In the genomic region with DNA sequence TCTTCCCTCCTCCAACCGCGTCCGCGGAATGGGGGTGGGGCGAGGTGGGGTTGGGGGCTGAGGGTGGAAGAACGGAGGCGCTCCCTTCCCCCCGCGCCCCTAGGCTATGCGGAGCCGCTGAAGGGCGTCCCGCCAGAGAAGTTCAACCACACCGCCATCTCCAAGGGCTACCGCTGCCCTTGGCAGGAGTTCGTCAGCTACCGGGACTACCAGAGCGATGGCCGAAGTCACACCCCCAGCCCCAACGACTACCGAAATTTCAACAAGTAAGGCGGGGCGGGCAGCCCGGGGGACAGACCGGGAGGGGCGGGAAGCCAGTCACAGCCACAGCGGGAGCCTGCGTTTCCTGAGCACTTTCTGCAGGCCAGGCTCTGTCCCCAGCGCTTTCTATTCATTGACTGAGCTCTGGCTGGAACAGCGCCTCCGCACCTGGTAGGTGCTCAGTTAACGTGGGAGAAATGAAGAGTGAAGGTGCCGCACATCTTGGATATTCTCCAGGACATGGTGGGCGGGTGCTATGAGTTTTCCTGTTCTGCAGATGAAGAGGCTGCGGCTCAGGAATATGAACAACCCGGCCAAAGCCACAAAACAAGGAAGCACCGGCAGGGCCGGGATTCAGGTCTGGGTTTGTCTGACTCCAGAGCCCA, we compare ENCODE assay signal across 1 cellular context.
TF ChIP-seq lines count a peak whose summit lies in the region.

No MANE protein-coding gene starts in this region.

TF ChIP-seq in GM12878, 131 proteins besides CTCF, POLR2A, EP300 and RAD21:
- TF ChIP-seq NRF1 (conservative IDR thresholded peaks at IDR 0.05; ENCODE audit: low read depth, low read length) (no peak), ZNF622 (IDR thresholded peaks at IDR 0.05) (no peak), MYB (IDR thresholded peaks at IDR 0.05; ENCODE audit: borderline replicate concordance, low read depth, low read length) (no peak), SP1 (IDR thresholded peaks at IDR 0.05; ENCODE audit: low read depth, low read length) (no peak), FOXM1 (IDR thresholded peaks at IDR 0.05; ENCODE audit: low read depth, low read length) (no peak), CBX5 (IDR thresholded peaks at IDR 0.05; ENCODE audit: low read depth) (no peak), MXI1 (IDR thresholded peaks at IDR 0.05; ENCODE audit: low read depth, low read length) (no peak)
- TF ChIP-seq, protein P1, sequence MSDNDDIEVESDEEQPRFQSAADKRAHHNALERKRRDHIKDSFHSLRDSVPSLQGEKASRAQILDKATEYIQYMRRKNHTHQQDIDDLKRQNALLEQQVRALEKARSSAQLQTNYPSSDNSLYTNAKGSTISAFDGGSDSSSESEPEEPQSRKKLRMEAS (IDR thresholded peaks at IDR 0.05; ENCODE audit: low read depth, low read length): no peak
- TF ChIP-seq, protein P2, sequence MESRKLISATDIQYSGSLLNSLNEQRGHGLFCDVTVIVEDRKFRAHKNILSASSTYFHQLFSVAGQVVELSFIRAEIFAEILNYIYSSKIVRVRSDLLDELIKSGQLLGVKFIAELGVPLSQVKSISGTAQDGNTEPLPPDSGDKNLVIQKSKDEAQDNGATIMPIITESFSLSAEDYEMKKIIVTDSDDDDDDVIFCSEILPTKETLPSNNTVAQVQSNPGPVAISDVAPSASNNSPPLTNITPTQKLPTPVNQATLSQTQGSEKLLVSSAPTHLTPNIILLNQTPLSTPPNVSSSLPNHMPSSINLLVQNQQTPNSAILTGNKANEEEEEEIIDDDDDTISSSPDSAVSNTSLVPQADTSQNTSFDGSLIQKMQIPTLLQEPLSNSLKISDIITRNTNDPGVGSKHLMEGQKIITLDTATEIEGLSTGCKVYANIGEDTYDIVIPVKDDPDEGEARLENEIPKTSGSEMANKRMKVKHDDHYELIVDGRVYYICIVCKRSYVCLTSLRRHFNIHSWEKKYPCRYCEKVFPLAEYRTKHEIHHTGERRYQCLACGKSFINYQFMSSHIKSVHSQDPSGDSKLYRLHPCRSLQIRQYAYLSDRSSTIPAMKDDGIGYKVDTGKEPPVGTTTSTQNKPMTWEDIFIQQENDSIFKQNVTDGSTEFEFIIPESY (IDR thresholded peaks at IDR 0.05): no peak
- TF ChIP-seq, protein P3, sequence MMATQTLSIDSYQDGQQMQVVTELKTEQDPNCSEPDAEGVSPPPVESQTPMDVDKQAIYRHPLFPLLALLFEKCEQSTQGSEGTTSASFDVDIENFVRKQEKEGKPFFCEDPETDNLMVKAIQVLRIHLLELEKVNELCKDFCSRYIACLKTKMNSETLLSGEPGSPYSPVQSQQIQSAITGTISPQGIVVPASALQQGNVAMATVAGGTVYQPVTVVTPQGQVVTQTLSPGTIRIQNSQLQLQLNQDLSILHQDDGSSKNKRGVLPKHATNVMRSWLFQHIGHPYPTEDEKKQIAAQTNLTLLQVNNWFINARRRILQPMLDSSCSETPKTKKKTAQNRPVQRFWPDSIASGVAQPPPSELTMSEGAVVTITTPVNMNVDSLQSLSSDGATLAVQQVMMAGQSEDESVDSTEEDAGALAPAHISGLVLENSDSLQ (IDR thresholded peaks at IDR 0.05): no peak
- TF ChIP-seq, protein P4, sequence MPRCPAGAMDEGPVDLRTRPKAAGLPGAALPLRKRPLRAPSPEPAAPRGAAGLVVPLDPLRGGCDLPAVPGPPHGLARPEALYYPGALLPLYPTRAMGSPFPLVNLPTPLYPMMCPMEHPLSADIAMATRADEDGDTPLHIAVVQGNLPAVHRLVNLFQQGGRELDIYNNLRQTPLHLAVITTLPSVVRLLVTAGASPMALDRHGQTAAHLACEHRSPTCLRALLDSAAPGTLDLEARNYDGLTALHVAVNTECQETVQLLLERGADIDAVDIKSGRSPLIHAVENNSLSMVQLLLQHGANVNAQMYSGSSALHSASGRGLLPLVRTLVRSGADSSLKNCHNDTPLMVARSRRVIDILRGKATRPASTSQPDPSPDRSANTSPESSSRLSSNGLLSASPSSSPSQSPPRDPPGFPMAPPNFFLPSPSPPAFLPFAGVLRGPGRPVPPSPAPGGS (IDR thresholded peaks at IDR 0.05; ENCODE audit: borderline replicate concordance, insufficient read depth, low read depth, low read length, poor library complexity, severe bottlenecking): no peak
